ENCODE assay signal across 17 cellular contexts in genomic region chr7:120033114-120033513, GRCh38.
A peak's percentile ranks its signal among the peaks of the same experiment; 100 is the strongest.
DNase-seq lines count a peak whose midpoint lies in the region; ATAC-seq and TF ChIP-seq lines count a peak whose summit lies in the region.
"Had no signal": no experiment of that assay in that cellular context is flagged by ENCODE, and none has a peak within 500 bp of the region (broad histone marks: within the 10 kb centered on the region; RNA-seq: fewer than 3 reads in every experiment).

No MANE protein-coding gene starts in this region.

- H3K9me3 Mint-ChIP-seq in neural progenitor cell: no peaks in the 10 kb centered on the region
- peaks cover 23% of the 10 kb centered on the region for H3K9me3 Mint-ChIP-seq in stimulated activated effector memory CD8-positive, alpha-beta T cell treated with anti-CD3 and anti-CD28 coated beads, Interleukin-12 subunit alpha, Interleukin-12 subunit beta, amount 100 ng/mL, for 72 hours

- no peaks in the 10 kb centered on the region for H4K20me1 ChIP-seq in neural progenitor cell (ENCODE audit: low read depth)
- H4K20me1 ChIP-seq: BLaER1 treated with 17β-estradiol and CSF1 and Interleukin-3, amounts not matched to agents 10 nM and 100 nM had no signal

- peak; percentile 37 for ATAC-seq in GM18909 (IDR thresholded peaks at IDR 0.05; ENCODE audit: poor library complexity, unreplicated experiment)
- no peak for ATAC-seq in stimulated activated effector memory CD8-positive, alpha-beta T cell treated with anti-CD3 and anti-CD28 coated beads, Interleukin-12 subunit alpha, Interleukin-12 subunit beta, amount 100 ng/mL, for 72 hours

- DNase-seq in M059J (ENCODE audit: low read depth) (peak; percentile 76), cardiac fibroblast (ENCODE audit: low read depth in 2 of 2) (peak; percentile 17 to 39), neural progenitor cell (ENCODE audit: low spot score) (peak; percentile 49), NCI-H2171 (lab: John Stamatoyannopoulos, UW) (no peak), NCI-H1417 treated with DMSO at 0.1 percent for 48 hours (lab: John Stamatoyannopoulos, UW) (no peak), glomerular visceral epithelial cell (ENCODE audit: extremely low spot score) (no peak)
- DNase-seq in stimulated activated effector memory CD8-positive, alpha-beta T cell treated with anti-CD3 and anti-CD28 coated beads, Interleukin-12 subunit alpha, Interleukin-12 subunit beta, amount 100 ng/mL, for 72 hours (ENCODE audit: low spot score in 2 of 2): no peak
- DNase-seq: brain microvascular endothelial cell, DMS79, NCI-H1105 treated with DMSO at 0.1 percent for 48 hours, NCI-H524, sigmoid colon, stomach, T-helper 9 cell had no signal

- no peak overlapping the region for H3K9ac ChIP-seq in neural progenitor cell
- H3K9ac ChIP-seq: BLaER1 treated with 17β-estradiol and CSF1 and Interleukin-3, amounts not matched to agents 10 nM and 100 nM had no signal

- H2AFZ ChIP-seq in neural progenitor cell (replicated peaks): peak overlapping the region; percentile 83

- no peak overlapping the region for H3K4me3 ChIP-seq in cardiac fibroblast (replicated peaks in 1 of 2; ENCODE audit: low read depth in 2 of 2, low read length in 2 of 2)
- H3K4me3 ChIP-seq in neural progenitor cell: no peak overlapping the region
- H3K4me3 ChIP-seq: BLaER1 treated with 17β-estradiol and CSF1 and Interleukin-3, amounts not matched to agents 10 nM and 100 nM; sigmoid colon; stomach had no signal

- no peak overlapping the region for H3K4me3 Mint-ChIP-seq in neural progenitor cell
- no peak overlapping the region for H3K4me3 Mint-ChIP-seq in stimulated activated effector memory CD8-positive, alpha-beta T cell treated with anti-CD3 and anti-CD28 coated beads, Interleukin-12 subunit alpha, Interleukin-12 subunit beta, amount 100 ng/mL, for 72 hours
- H3K4me3 Mint-ChIP-seq: nephron had no signal

- H3K27me3 ChIP-seq in neural progenitor cell: no peaks in the 10 kb centered on the region
- H3K27me3 ChIP-seq: BLaER1 treated with 17β-estradiol and CSF1 and Interleukin-3, amounts not matched to agents 10 nM and 100 nM; brain microvascular endothelial cell; sigmoid colon; stomach had no signal

- no peaks in the 10 kb centered on the region for H3K9me3 ChIP-seq in neural progenitor cell (ENCODE audit: low read depth)
- H3K9me3 ChIP-seq: BLaER1 treated with 17β-estradiol and CSF1 and Interleukin-3, amounts not matched to agents 10 nM and 100 nM; sigmoid colon had no signal

- peaks cover 5% of the 10 kb centered on the region for H3K4me1 ChIP-seq in neural progenitor cell
- H3K4me1 ChIP-seq: BLaER1 treated with 17β-estradiol and CSF1 and Interleukin-3, amounts not matched to agents 10 nM and 100 nM; sigmoid colon; stomach had no signal

- no peaks in the 10 kb centered on the region for H3K36me3 ChIP-seq in neural progenitor cell
- H3K36me3 ChIP-seq: BLaER1 treated with 17β-estradiol and CSF1 and Interleukin-3, amounts not matched to agents 10 nM and 100 nM; brain microvascular endothelial cell; sigmoid colon; stomach had no signal

- H3K27ac ChIP-seq in neural progenitor cell: peak overlapping the region; percentile 79
- H3K27ac ChIP-seq: BLaER1 treated with 17β-estradiol and CSF1 and Interleukin-3, amounts not matched to agents 10 nM and 100 nM; brain microvascular endothelial cell; sigmoid colon; stomach had no signal

- H3K4me1 Mint-ChIP-seq in neural progenitor cell: peaks cover 6% of the 10 kb centered on the region
- H3K4me1 Mint-ChIP-seq in stimulated activated effector memory CD8-positive, alpha-beta T cell treated with anti-CD3 and anti-CD28 coated beads, Interleukin-12 subunit alpha, Interleukin-12 subunit beta, amount 100 ng/mL, for 72 hours: no peaks in the 10 kb centered on the region
- H3K4me1 Mint-ChIP-seq: nephron had no signal

- TF ChIP-seq CTCF in cardiac fibroblast (IDR thresholded peaks at IDR 0.05; ENCODE audit: low read depth, low read length) (no peak), neural progenitor cell (IDR thresholded peaks at IDR 0.05) (no peak)

- no peak overlapping the region for H3K27ac Mint-ChIP-seq in neural progenitor cell
- H3K27ac Mint-ChIP-seq in stimulated activated effector memory CD8-positive, alpha-beta T cell treated with anti-CD3 and anti-CD28 coated beads, Interleukin-12 subunit alpha, Interleukin-12 subunit beta, amount 100 ng/mL, for 72 hours: no peak overlapping the region
- H3K27ac Mint-ChIP-seq: nephron had no signal

- no peak overlapping the region for H3K4me2 ChIP-seq in neural progenitor cell
- H3K4me2 ChIP-seq: BLaER1 treated with 17β-estradiol and CSF1 and Interleukin-3, amounts not matched to agents 10 nM and 100 nM had no signal

- no peaks in the 10 kb centered on the region for H3K36me3 Mint-ChIP-seq in neural progenitor cell
- H3K36me3 Mint-ChIP-seq in stimulated activated effector memory CD8-positive, alpha-beta T cell treated with anti-CD3 and anti-CD28 coated beads, Interleukin-12 subunit alpha, Interleukin-12 subunit beta, amount 100 ng/mL, for 72 hours: no peaks in the 10 kb centered on the region

- H3K79me2 ChIP-seq in neural progenitor cell (ENCODE audit: low read depth): no peaks in the 10 kb centered on the region

- H3K27me3 Mint-ChIP-seq in neural progenitor cell (ENCODE audit: insufficient read depth, low read depth): no peaks in the 10 kb centered on the region

- peaks cover 14% of the 10 kb centered on the region for H3F3A ChIP-seq in neural progenitor cell (ENCODE audit: low read depth)

Comparison
In these comparisons a context has a peak if more than half of its experiments do, and no peak if none do; other contexts are left out.
1. DNase-seq: peak in M059J (single experiment), cardiac fibroblast (2 of 2) and neural progenitor cell (single experiment); none in NCI-H2171 (single experiment), NCI-H1417 treated with DMSO at 0.1 percent for 48 hours (single experiment), stimulated activated effector memory CD8-positive, alpha-beta T cell treated with anti-CD3 and anti-CD28 coated beads, Interleukin-12 subunit alpha, Interleukin-12 subunit beta, amount 100 ng/mL, for 72 hours (0 of 2) and glomerular visceral epithelial cell (single experiment).